ENCODE assay signal across 9 cellular contexts in the genomic region with DNA sequence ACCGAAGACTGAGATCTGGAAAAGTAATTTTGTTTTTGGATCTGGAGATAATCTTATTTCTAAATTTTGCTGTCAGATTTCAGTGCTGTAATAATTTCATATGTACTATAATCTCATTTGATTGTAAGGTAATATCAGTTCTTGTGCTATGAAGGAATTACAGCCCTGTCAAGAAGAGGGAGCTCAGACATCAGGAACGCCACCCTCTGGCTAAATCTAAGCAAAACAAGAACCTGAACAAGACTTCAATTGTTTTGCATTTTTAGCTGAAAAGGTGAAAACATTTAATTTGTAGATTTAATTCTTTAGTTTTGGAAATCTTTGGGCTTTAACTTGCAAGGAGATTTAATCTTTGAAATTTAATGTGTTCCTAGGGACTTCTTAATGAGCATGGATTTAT.
DNase-seq lines count a peak whose midpoint lies in the region; ATAC-seq, FAIRE-seq and TF ChIP-seq lines count a peak whose summit lies in the region.
"Had no signal": no experiment of that assay in that cellular context is flagged by ENCODE, and none has a peak within 500 bp of the region (broad histone marks: within the 10 kb centered on the region; RNA-seq: fewer than 3 reads in every experiment).

No MANE protein-coding gene starts in this region.

- no peak for ATAC-seq in DND-41 (ENCODE audit: insufficient read depth, low read depth)
- no peak for ATAC-seq in GM19452 (IDR thresholded peaks at IDR 0.05; ENCODE audit: unreplicated experiment)
- ATAC-seq: naive thymus-derived CD8-positive, alpha-beta T cell had no signal

- no peak overlapping the region for H2AFZ ChIP-seq in DND-41 (ENCODE audit: low read depth, low read length)

- H3K4me2 ChIP-seq in DND-41 (ENCODE audit: insufficient read depth, low read length), result no peak overlapping the region

- H3K4me3 ChIP-seq in DND-41 (ENCODE audit: low read depth in 1 of 2, low read length in 2 of 2), result no peak overlapping the region
- H3K4me3 ChIP-seq in brain microvascular endothelial cell (ENCODE audit: low read depth, low read length), result no peak overlapping the region

- no peak overlapping the region for H3K9ac ChIP-seq in DND-41 (ENCODE audit: low read depth, low read length)

- no peak for TF ChIP-seq POLR2A in GM12891 (IDR thresholded peaks at IDR 0.05; ENCODE audit: low read depth, low read length)

- H3K79me2 ChIP-seq in DND-41 (ENCODE audit: insufficient read depth, low read length), result no peaks in the 10 kb centered on the region

- in situ Hi-C loops in brain microvascular endothelial cell (cut with HindIII; ENCODE audit: low pct_ligation_motif_present, low sequenced_read_pairs), result no loop called here

- TF ChIP-seq CTCF in DND-41 (IDR thresholded peaks at IDR 0.05; ENCODE audit: borderline replicate concordance, extremely low read depth, low read length, poor library complexity, severe bottlenecking) (peak; percentile 16), LNCAP (IDR thresholded peaks at IDR 0.05) (peak; percentile 72), brain microvascular endothelial cell (IDR thresholded peaks at IDR 0.05; ENCODE audit: low read depth, low read length, missing control alignments) (peak; percentile 37)

- H3K36me3 ChIP-seq in DND-41 (ENCODE audit: insufficient read depth, low read length), result no peaks in the 10 kb centered on the region
- H3K36me3 ChIP-seq in brain microvascular endothelial cell (replicated peaks), result no peaks in the 10 kb centered on the region

- H3K27ac ChIP-seq in DND-41 (ENCODE audit: low read length), result no peak overlapping the region
- H3K27ac ChIP-seq in brain microvascular endothelial cell, result no peak overlapping the region

- H3K4me1 ChIP-seq in DND-41 (ENCODE audit: insufficient read depth, low read length), result no peaks in the 10 kb centered on the region

- DNase-seq in DND-41 (no peak), brain microvascular endothelial cell (no peak), midbrain (lab: John Stamatoyannopoulos, UW) (peak; percentile 28), NOMO-1 treated with DMSO at 0.1 percent for 48 hours (lab: John Stamatoyannopoulos, UW; ENCODE audit: unreplicated experiment) (no peak), posterior vena cava (ENCODE audit: low spot score) (no peak), GM12891 (ENCODE audit: insufficient read length, low spot score) (no peak)
- DNase-seq: naive thymus-derived CD8-positive, alpha-beta T cell had no signal

- H4K20me1 ChIP-seq in DND-41 (ENCODE audit: insufficient read depth, low read length), result no peaks in the 10 kb centered on the region

- H3K9me3 ChIP-seq in DND-41 (ENCODE audit: insufficient read depth, low read length, severe bottlenecking), result no peaks in the 10 kb centered on the region

- intact Hi-C loops in posterior vena cava (cut with DNase I), result no loop called here

- H3K27me3 ChIP-seq in DND-41 (ENCODE audit: insufficient read depth, low read length, poor library complexity) (no peaks in the 10 kb centered on the region), brain microvascular endothelial cell (replicated peaks) (no peaks in the 10 kb centered on the region)

- no peak for FAIRE-seq in GM12891 (lab: Jason Lieb, UNC)

TF ChIP-seq in GM12891, 5 proteins besides CTCF, POLR2A, EP300 and RAD21:
- no peak for TF ChIP-seq PAX5 (IDR thresholded peaks at IDR 0.05; ENCODE audit: insufficient read depth, low read length, severe bottlenecking)
- TF ChIP-seq POLR2AphosphoS5 (IDR thresholded peaks at IDR 0.05; ENCODE audit: low read depth, low read length), result no peak
- TF ChIP-seq SPI1 (IDR thresholded peaks at IDR 0.05; ENCODE audit: low read depth, low read length), result no peak
- TF ChIP-seq TAF1 (IDR thresholded peaks at IDR 0.05; ENCODE audit: low read depth, low read length), result no peak
- no peak for TF ChIP-seq POU2F2 (IDR thresholded peaks at IDR 0.05; ENCODE audit: low read depth, low read length)

Comparison
In these comparisons a context has a peak if more than half of its experiments do, and no peak if none do; other contexts are left out.
1. CTCF ChIP-seq: peak in every context shown above with its lines; median percentile 72 in LNCAP; 37 in brain microvascular endothelial cell; 16 in DND-41.